2 cellular contexts compared by ENCODE assay signal in the genomic region with DNA sequence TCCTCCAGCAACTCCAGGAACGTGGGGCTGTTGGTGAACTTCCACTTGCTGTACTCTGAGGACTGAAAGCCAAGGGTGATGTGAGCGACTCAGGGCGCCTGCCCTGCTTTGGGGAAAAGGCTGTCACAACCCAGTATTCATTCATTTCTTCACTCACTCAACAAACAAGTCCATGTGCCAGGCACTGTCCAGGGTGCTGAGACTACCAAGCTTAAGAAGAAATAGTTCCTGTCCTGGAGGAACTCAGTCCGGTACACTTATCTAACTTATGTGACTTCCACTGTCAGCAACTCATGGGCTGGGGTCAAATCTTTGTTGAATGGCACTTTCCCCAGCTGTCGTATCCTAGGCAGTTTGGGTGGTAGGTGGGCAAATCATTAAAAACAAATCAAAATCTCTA. TPM values are rescaled to one million over a fixed set of nuclear protein-coding genes. Genes with fewer than 3 reads are reported as not detected.
"Had no signal": no experiment of that assay in that cellular context is flagged by ENCODE, and none has a peak within 500 bp of the region (broad histone marks: within the 10 kb centered on the region; RNA-seq: fewer than 3 reads in every experiment).

No MANE protein-coding gene starts in this region.

RNA-seq across cellular contexts. Expression of gene LGALS9C, which starts 26.6 kb away (rescaled TPM):
- total RNA-seq: Right ventricle myocardium superior, SJSA1 had no signal
